ENCODE assay signal across 8 cellular contexts in genomic region chr11:75429902-75430691, GRCh38. TPM values are rescaled to one million over a fixed set of nuclear protein-coding genes. Genes with fewer than 3 reads are reported as not detected.
DNase-seq lines count a peak whose midpoint lies in the region; ATAC-seq lines count a peak whose summit lies in the region.

No MANE protein-coding gene starts in this region.

- peaks cover 0 to 8% of the 10 kb centered on the region in 2 donors for H3K27me3 ChIP-seq in esophagus (ENCODE audit: control insufficient read depth in 1 of 2, insufficient read depth in 2 of 2, low read length in 2 of 2)

- no peak overlapping the region for H3K27ac ChIP-seq in esophagus (ENCODE audit: low read depth in 2 of 2, low read length in 1 of 2)

- H3K36me3 ChIP-seq in esophagus (ENCODE audit: control insufficient read depth in 2 of 2, insufficient read depth in 2 of 2, low read length in 1 of 2), result no peaks in the 10 kb centered on the region

- peaks cover 0 to 9% of the 10 kb centered on the region in 2 donors for H3K36me3 Mint-ChIP-seq in naive B cell

- peaks cover 0 to 14% of the 10 kb centered on the region in 2 donors for H3K4me1 ChIP-seq in esophagus (ENCODE audit: control insufficient read depth in 2 of 2, insufficient read depth in 2 of 2, low read length in 1 of 2)

- peaks cover 0 to 9% (median 3%) of the 10 kb centered on the region in 7 donors for H3K9me3 Mint-ChIP-seq in naive B cell

- H3K4me1 Mint-ChIP-seq in naive B cell, result peaks cover 22 to 26% (median 24%) of the 10 kb centered on the region in 3 donors

- H3K27ac Mint-ChIP-seq in naive B cell, result peak overlapping the region in 2 of 6 donors; percentile 32 to 74

- peaks cover 40 to 77% (median 72%) of the 10 kb centered on the region in 3 donors for H3K27me3 Mint-ChIP-seq in naive B cell

- DNase-seq in AG08395 (ENCODE audit: low spot score) (peak; percentile 77), NCI-H526 treated with DMSO at 0.1 percent for 48 hours (lab: John Stamatoyannopoulos, UW) (peak; percentile 51), activated T-cell treated with anti-CD3 and anti-CD28 coated beads for 4 hours (peak; percentile 32), naive B cell (peak; percentile 42)
- DNase-seq in stimulated activated naive CD8-positive, alpha-beta T cell treated with anti-CD3 and anti-CD28 coated beads, Interleukin-15, Interleukin-2, amounts not matched to agents 100 U/mL and 50 U/mL, for 24 hours, result peak; percentile 66

- peak overlapping the region; percentile 80 to 95 (median 86) for H3K4me3 Mint-ChIP-seq in naive B cell

- WGBS in esophagus, 2 donors, result 3 to 4% methylated on average over 101 to 133 of the region's 133 CpGs

- H3K4me3 ChIP-seq in esophagus (ENCODE audit: low read depth in 1 of 2, low read length in 2 of 2), result peak overlapping the region; percentile 29 to 43

- peaks cover 3 to 11% of the 10 kb centered on the region in 2 donors for H3K9me3 ChIP-seq in esophagus (ENCODE audit: control insufficient read depth in 2 of 2, insufficient read depth in 1 of 2, low read depth in 1 of 2, low read length in 1 of 2)

- ATAC-seq in GM21360 (IDR thresholded peaks at IDR 0.05; ENCODE audit: unreplicated experiment), result peak; percentile 49
- ATAC-seq in naive B cell (ENCODE audit: low read depth in 2 of 2), result peak; percentile 50 to 54
- ATAC-seq in stimulated activated naive CD8-positive, alpha-beta T cell treated with anti-CD3 and anti-CD28 coated beads, Interleukin-15, Interleukin-2, amounts not matched to agents 100 U/mL and 50 U/mL, for 24 hours, result peak; percentile 71
- no peak for ATAC-seq in HG03571 (IDR thresholded peaks at IDR 0.05; ENCODE audit: unreplicated experiment)

RNA-seq across cellular contexts. Expression of gene KLHL35, which starts 2.9 kb away (rescaled TPM):
- polyA plus RNA-seq in esophagus (under 1 TPM; 0.24 to 0.39 TPM), naive B cell (ENCODE audit: low read depth in 6 of 6) (under 1 TPM in 2 of 6 donors, not detected in 4; 0.48 to 0.74 TPM)

RNA-seq across cellular contexts. Expression of gene RPS3, which starts 30.8 kb away (rescaled TPM):
- 1,000 to 10,000 TPM; 1,864 to 2,574 TPM for polyA plus RNA-seq in esophagus
- polyA plus RNA-seq in naive B cell (ENCODE audit: low read depth in 6 of 6), result 1,000 to 10,000 TPM; 3,862 to 5,214 (median 4,183) TPM
